Comparison of ENCODE assay signal across 13 cellular contexts in genomic region chr2:132489150-132489549, GRCh38.
DNase-seq lines count a peak whose midpoint lies in the region; ATAC-seq, FAIRE-seq and TF ChIP-seq lines count a peak whose summit lies in the region.
"Had no signal": no experiment of that assay in that cellular context is flagged by ENCODE, and none has a peak within 500 bp of the region (broad histone marks: within the 10 kb centered on the region; RNA-seq: fewer than 3 reads in every experiment).

No MANE protein-coding gene starts in this region.

- H2BK5ac ChIP-seq in H1 (ENCODE audit: low read depth, low read length), result no peak overlapping the region

- FAIRE-seq in HTR-8/SVneo (lab: Jason Lieb, UNC) (no peak), H1 (lab: Jason Lieb, UNC) (no peak)

- no peaks in the 10 kb centered on the region for H3K23me2 ChIP-seq in H1 (ENCODE audit: low read depth, low read length)

- H4K5ac ChIP-seq in H1 (ENCODE audit: insufficient read length, low read depth, low read length), result no peak overlapping the region

- no peak overlapping the region for H3K18ac ChIP-seq in H1 (ENCODE audit: extremely low read depth, low read length)

- H3K23ac ChIP-seq in H1 (ENCODE audit: insufficient read length), result no peak overlapping the region

- no peaks in the 10 kb centered on the region for H3K9me3 ChIP-seq in H1 (ENCODE audit: insufficient read depth in 2 of 2, low read depth in 1 of 2, low read length in 1 of 2)
- H3K9me3 ChIP-seq in liver (ENCODE audit: control insufficient read depth in 4 of 4, low read length in 3 of 4), result no peaks in the 10 kb centered on the region
- H3K9me3 ChIP-seq: tibial artery had no signal

- H3K27ac ChIP-seq in H1 (ENCODE audit: low read depth, low read length) (no peak overlapping the region), liver (ENCODE audit: low read depth in 1 of 2, low read length in 2 of 2) (no peak overlapping the region)
- H3K27ac ChIP-seq: tibial artery had no signal

- CTCF ChIA-PET in H1 (lab: Charles Lee; ENCODE audit: partially characterized antibody), result no interaction called here

- H3K27me3 ChIP-seq in H1 (replicated peaks in 1 of 4; ENCODE audit: control insufficient read depth in 3 of 4, extremely low read depth in 1 of 4, insufficient read depth in 3 of 4, low read length in 3 of 4), result no peaks in the 10 kb centered on the region
- no peaks in the 10 kb centered on the region for H3K27me3 ChIP-seq in liver (ENCODE audit: control insufficient read depth in 4 of 4, insufficient read depth in 4 of 4, low read length in 3 of 4)
- H3K27me3 ChIP-seq: tibial artery had no signal

- H2AFZ ChIP-seq in H1 (ENCODE audit: low read length), result no peak overlapping the region

- no peak overlapping the region for H3K56ac ChIP-seq in H1 (replicated peaks; ENCODE audit: insufficient read length, low read depth, low read length)

- WGBS in H1 (ENCODE audit: extremely low coverage in 1 of 2, insufficient coverage in 1 of 2, insufficient read length in 1 of 2, insufficient replicate concordance in 2 of 2, low coverage in 1 of 2, low lambda C conversion rate in 2 of 2, missing lambda C conversion rate in 1 of 2), 2 experiments, result 50% methylated on average over 18 of the region's 18 CpGs; no CpG with 5 or more reads in 1 of the 2 experiments
- 44% methylated on average over 18 of the region's 18 CpGs for WGBS in liver

- H2AK5ac ChIP-seq in H1 (ENCODE audit: low read depth, low read length), result no peak overlapping the region

- no peak for TF ChIP-seq EP300 in H1 (IDR thresholded peaks at IDR 0.05; ENCODE audit: borderline replicate concordance in 1 of 2, low read depth in 2 of 2, low read length in 2 of 2)

- DNase-seq in AG08396 (ENCODE audit: low spot score) (peak; percentile 65), HTR-8/SVneo (ENCODE audit: insufficient read length, low spot score) (peak; percentile 12), H1 (ENCODE audit: low read depth in 1 of 2, low spot score in 2 of 2) (peak; percentile 23 to 86), HuH-7.5 (ENCODE audit: low spot score) (no peak)
- DNase-seq: activated B cell treated with CpG ODN at 0.5 μM for 24 hours, NCI-H510A, SHP77 treated with DMSO at 0.1 percent for 48 hours, tibial artery had no signal

- H3K9ac ChIP-seq in H1 (replicated peaks in 1 of 4; ENCODE audit: extremely low read depth in 1 of 4, low read depth in 3 of 4, low read length in 3 of 4) (no peak overlapping the region), liver (ENCODE audit: low read depth in 1 of 2, low read length in 2 of 2) (no peak overlapping the region)

- H4K20me1 ChIP-seq in H1 (replicated peaks in 1 of 2; ENCODE audit: control insufficient read depth in 1 of 2, insufficient read depth in 2 of 2, low read length in 2 of 2), result no peaks in the 10 kb centered on the region

- H4K91ac ChIP-seq in H1 (replicated peaks; ENCODE audit: insufficient read length, low read length), result no peak overlapping the region

- no peak overlapping the region for H4K8ac ChIP-seq in H1 (ENCODE audit: extremely low read depth, insufficient read depth, low read length)

- H2BK12ac ChIP-seq in H1 (ENCODE audit: low read depth, low read length), result no peak overlapping the region

- H3K36me3 ChIP-seq in H1 (ENCODE audit: control insufficient read depth in 2 of 4, insufficient read depth in 4 of 4, low read length in 3 of 4), result 0 out of 8 replicates have a peak, but pooled peaks cover 0 to 2% (median 0%) of the 10 kb centered on the region in 4 experiments
- H3K36me3 ChIP-seq in liver (ENCODE audit: control insufficient read depth in 4 of 4, insufficient read depth in 3 of 4, low read depth in 1 of 4, low read length in 3 of 4), result no peaks in the 10 kb centered on the region
- H3K36me3 ChIP-seq: tibial artery had no signal

- H3K4me1 ChIP-seq in H1 (replicated peaks in 1 of 4; ENCODE audit: control insufficient read depth in 3 of 4, insufficient read depth in 4 of 4, low read length in 3 of 4) (no peaks in the 10 kb centered on the region), liver (ENCODE audit: control insufficient read depth in 4 of 4, insufficient read depth in 4 of 4, low read length in 3 of 4) (no peaks in the 10 kb centered on the region)
- H3K4me1 ChIP-seq: tibial artery had no signal

- H3K79me1 ChIP-seq in H1 (ENCODE audit: low read depth, low read length), result no peaks in the 10 kb centered on the region

- no peaks in the 10 kb centered on the region for H3K79me2 ChIP-seq in H1 (ENCODE audit: control insufficient read depth in 1 of 2, insufficient read depth in 2 of 2, low read length in 2 of 2)

- no peak overlapping the region for H2BK120ac ChIP-seq in H1 (replicated peaks; ENCODE audit: low read depth, low read length)

- no peak overlapping the region for H3K14ac ChIP-seq in H1 (ENCODE audit: insufficient read length)

- POLR2A ChIA-PET in H1 (lab: Charles Lee; ENCODE audit: partially characterized antibody), result no interaction called here

- TF ChIP-seq RAD21 in H1 (IDR thresholded peaks at IDR 0.05 in 1 of 2, conservative IDR thresholded peaks at IDR 0.05 in 1 of 2; ENCODE audit: low read depth in 2 of 2, low read length in 2 of 2), result 0 out of 4 replicates have a peak, but pooled peaks of 1 of the 2 experiments have one; percentile 12
- TF ChIP-seq RAD21 in liver (IDR thresholded peaks at IDR 0.05), result no peak

- H3K4me3 ChIP-seq in H1 (ENCODE audit: extremely low read depth in 1 of 4, insufficient read depth in 2 of 4, low read depth in 3 of 4, low read length in 4 of 4) (no peak overlapping the region), liver (ENCODE audit: low read depth in 1 of 3, low read length in 3 of 3) (no peak overlapping the region)
- H3K4me3 ChIP-seq: lung, tibial artery had no signal

- no peak overlapping the region for H3K4ac ChIP-seq in H1 (replicated peaks; ENCODE audit: insufficient read length, low read depth, low read length)

- no peak overlapping the region for H2BK15ac ChIP-seq in H1 (ENCODE audit: low read length)

- ATAC-seq in HG03135 (IDR thresholded peaks at IDR 0.05; ENCODE audit: unreplicated experiment) (no peak), GM18498 (IDR thresholded peaks at IDR 0.05; ENCODE audit: unreplicated experiment) (no peak), HG03565 (IDR thresholded peaks at IDR 0.05; ENCODE audit: unreplicated experiment) (no peak)

- no peak for TF ChIP-seq CTCF in H1 (IDR thresholded peaks at IDR 0.05; ENCODE audit: control extremely low read depth in 1 of 3, insufficient read depth in 1 of 3, low read depth in 1 of 3, low read length in 3 of 3)
- no peak for TF ChIP-seq CTCF in liver (IDR thresholded peaks at IDR 0.05; ENCODE audit: low read depth, low read length, missing input control)

- TF ChIP-seq POLR2A in H1 (IDR thresholded peaks at IDR 0.05; ENCODE audit: control extremely low read depth in 1 of 2, low read depth in 2 of 2, low read length in 2 of 2), result no peak

- no peak overlapping the region for H3K4me2 ChIP-seq in H1 (ENCODE audit: insufficient read depth in 1 of 2, low read depth in 2 of 2, low read length in 2 of 2)

- H2BK20ac ChIP-seq in H1 (ENCODE audit: low read length), result no peak overlapping the region

TF ChIP-seq in H1, 55 proteins besides CTCF, POLR2A, EP300 and RAD21 (continues in another document):
- no peak for TF ChIP-seq PHF8 (conservative IDR thresholded peaks at IDR 0.05; ENCODE audit: low read depth, low read length)
- TF ChIP-seq GABPA (IDR thresholded peaks at IDR 0.05; ENCODE audit: borderline replicate concordance, insufficient read depth, low read length), result no peak
- TF ChIP-seq TAF1 (IDR thresholded peaks at IDR 0.05; ENCODE audit: low read depth, low read length), result no peak
- no peak for TF ChIP-seq CTBP2 (IDR thresholded peaks at IDR 0.05; ENCODE audit: borderline replicate concordance, insufficient read depth, insufficient read length, low read length)
- TF ChIP-seq CEBPB (IDR thresholded peaks at IDR 0.05; ENCODE audit: low read depth, low read length), result no peak
- TF ChIP-seq FOSL1 (IDR thresholded peaks at IDR 0.05; ENCODE audit: insufficient read depth, low read depth, low read length), result no peak
- no peak for TF ChIP-seq ASH2L (IDR thresholded peaks at IDR 0.05; ENCODE audit: low read length)
- peak; percentile 48 for TF ChIP-seq TAF7 (optimal IDR thresholded peaks at IDR 0.05; ENCODE audit: borderline replicate concordance, low read depth, low read length)
- no peak for TF ChIP-seq POLR2AphosphoS5 (IDR thresholded peaks at IDR 0.05; ENCODE audit: low read depth, low read length)

TF ChIP-seq in liver, 16 proteins besides CTCF, POLR2A, EP300 and RAD21 (continues in another document):
- TF ChIP-seq MAX (IDR thresholded peaks at IDR 0.05) (no peak), ATF3 (IDR thresholded peaks at IDR 0.05) (no peak), SP1 (IDR thresholded peaks at IDR 0.05) (no peak), GABPA (IDR thresholded peaks at IDR 0.05 in 1 of 2, conservative IDR thresholded peaks at IDR 0.05 in 1 of 2) (no peak), FOXA1 (IDR thresholded peaks at IDR 0.05) (no peak), NR2F2 (IDR thresholded peaks at IDR 0.05) (no peak)
